ENCODE assay signal across 9 cellular contexts in genomic region chr3:125039041-125039896, GRCh38. TPM values are rescaled to one million over a fixed set of nuclear protein-coding genes. Genes with fewer than 3 reads are reported as not detected.
DNase-seq lines count a peak whose midpoint lies in the region; ATAC-seq, FAIRE-seq and TF ChIP-seq lines count a peak whose summit lies in the region.
"Had no signal": no experiment of that assay in that cellular context is flagged by ENCODE, and none has a peak within 500 bp of the region (broad histone marks: within the 10 kb centered on the region; RNA-seq: fewer than 3 reads in every experiment).

No MANE protein-coding gene starts in this region.

- H3K27ac ChIP-seq in endothelial cell of umbilical vein (ENCODE audit: insufficient read depth, low read depth, low read length) (no peak overlapping the region), mesodermal cell (ENCODE audit: low read depth, low read length, severe bottlenecking) (peak overlapping the region; percentile 69), thoracic aorta (peak overlapping the region; percentile 62 to 97)

- DNase-seq in NCI-H524 (lab: John Stamatoyannopoulos, UW): peak; percentile 97
- DNase-seq in endothelial cell of umbilical vein (ENCODE audit: low read depth, low spot score): no peak
- no peak for DNase-seq in thoracic aorta (ENCODE audit: low spot score)
- DNase-seq in NOMO-1 treated with dmso at 0.1 percent for 144 hours (lab: John Stamatoyannopoulos, UW; ENCODE audit: unreplicated experiment): no peak
- no peak for DNase-seq in central memory CD4-positive, alpha-beta T cell
- DNase-seq: activated CD4-positive, alpha-beta T cell treated with anti-CD3 and anti-CD28 coated beads for 48 hours; amniotic stem cell had no signal

- no peak overlapping the region for H3K4me3 ChIP-seq in endothelial cell of umbilical vein (replicated peaks in 1 of 3; ENCODE audit: insufficient read depth in 1 of 3, low read depth in 1 of 3, low read length in 3 of 3)
- H3K4me3 ChIP-seq in mesodermal cell (ENCODE audit: extremely low read depth, insufficient read depth, low read length, poor library complexity, severe bottlenecking): no peak overlapping the region
- peak overlapping the region; percentile 53 for H3K4me3 ChIP-seq in thoracic aorta

- BruUV-seq in endothelial cell of umbilical vein (replicated peaks; lab: Mats Ljungman, UMichigan): no TSS peak

- ATAC-seq in thoracic aorta (ENCODE audit: insufficient number of reproducible peaks, low FRiP score, low read depth) (no peak), GM18868 (IDR thresholded peaks at IDR 0.05; ENCODE audit: unreplicated experiment) (no peak)

- no peak for FAIRE-seq in endothelial cell of umbilical vein (lab: Jason Lieb, UNC)

- 29 to 38% methylated on average over 5 to 7 of the region's 8 CpGs for WGBS in mesodermal cell (ENCODE audit: insufficient coverage in 2 of 2), 2 experiments

- no peaks in the 10 kb centered on the region for H3K9me1 ChIP-seq in endothelial cell of umbilical vein (replicated peaks; ENCODE audit: control insufficient read depth, extremely low read depth, insufficient read depth, low read length)

- no peaks in the 10 kb centered on the region for H3K36me3 ChIP-seq in endothelial cell of umbilical vein (ENCODE audit: control insufficient read depth in 2 of 2, extremely low read depth in 1 of 2, insufficient read depth in 2 of 2, low read length in 2 of 2)
- H3K36me3 ChIP-seq in mesodermal cell (ENCODE audit: control insufficient read depth, insufficient read depth, low read length): peaks cover 65% of the 10 kb centered on the region
- no peaks in the 10 kb centered on the region for H3K36me3 ChIP-seq in thoracic aorta

- POLR2A ChIA-PET in endothelial cell of umbilical vein (lab: Charles Lee): no interaction called here

- peaks cover 3% of the 10 kb centered on the region for H4K20me1 ChIP-seq in endothelial cell of umbilical vein (replicated peaks; ENCODE audit: control insufficient read depth, extremely low read depth, insufficient read depth, low read length)

- peak overlapping the region; percentile 18 for H3K4me2 ChIP-seq in endothelial cell of umbilical vein (ENCODE audit: insufficient read depth, low read length)

- no peak overlapping the region for H2AFZ ChIP-seq in endothelial cell of umbilical vein (ENCODE audit: low read depth, low read length)

- intact Hi-C loops in endothelial cell of umbilical vein (cut with micrococcal nuclease): no loop called here

- H3K9ac ChIP-seq in endothelial cell of umbilical vein (replicated peaks; ENCODE audit: extremely low read depth, insufficient read depth, low read length): no peak overlapping the region

- CTCF ChIA-PET in endothelial cell of umbilical vein (lab: Charles Lee): interaction anchor here (0.6 to 2.2 kb wide), 5 partner anchors 12 to 1006 kb away, joined by 3 to 4 read pairs (median 4); partner anchors contain the start of gene KALRN

- H3K4me1 ChIP-seq in endothelial cell of umbilical vein (ENCODE audit: control insufficient read depth, extremely low read depth, insufficient read depth, low read length) (peaks cover 39% of the 10 kb centered on the region), mesodermal cell (ENCODE audit: control insufficient read depth, insufficient read depth, low read length, poor library complexity, severe bottlenecking) (peaks cover 58% of the 10 kb centered on the region), thoracic aorta (ENCODE audit: control insufficient read depth in 1 of 2, low read depth in 2 of 2) (peaks cover 35 to 72% of the 10 kb centered on the region in 2 donors)

- H3K9me3 ChIP-seq in endothelial cell of umbilical vein (replicated peaks; ENCODE audit: control insufficient read depth, insufficient read depth, low read length) (no peaks in the 10 kb centered on the region), mesodermal cell (ENCODE audit: control insufficient read depth, low read length) (peaks cover 9% of the 10 kb centered on the region), thoracic aorta (no peaks in the 10 kb centered on the region)

- dilution Hi-C loops in endothelial cell of umbilical vein (cut with MboI; ENCODE audit: extremely low pct_ligation_motif_present, low sequenced_read_pairs): no loop called here

- no peak for TF ChIP-seq POLR2A in endothelial cell of umbilical vein (IDR thresholded peaks at IDR 0.05; ENCODE audit: low read depth, low read length)

- TF ChIP-seq CTCF in endothelial cell of umbilical vein (IDR thresholded peaks at IDR 0.05; ENCODE audit: extremely low read depth in 1 of 2, insufficient read depth in 1 of 2, low read depth in 1 of 2, low read length in 2 of 2) (no peak), thoracic aorta (IDR thresholded peaks at IDR 0.05) (no peak)

- peaks cover 58% of the 10 kb centered on the region for H3K79me2 ChIP-seq in endothelial cell of umbilical vein (ENCODE audit: control insufficient read depth, insufficient read depth, low read length)

- H3K27me3 ChIP-seq in endothelial cell of umbilical vein (ENCODE audit: control insufficient read depth in 2 of 2, insufficient read depth in 2 of 2, low read length in 2 of 2) (no peaks in the 10 kb centered on the region), thoracic aorta (replicated peaks; ENCODE audit: insufficient read depth) (no peaks in the 10 kb centered on the region)

TF ChIP-seq in endothelial cell of umbilical vein, 7 proteins besides CTCF, POLR2A, EP300 and RAD21:
- TF ChIP-seq JUN (IDR thresholded peaks at IDR 0.05; ENCODE audit: borderline replicate concordance, insufficient read depth, insufficient read length, low read depth): no peak
- no peak for TF ChIP-seq EZH2 (IDR thresholded peaks at IDR 0.05; ENCODE audit: borderline replicate concordance, low read depth, low read length, severe bottlenecking)
- no peak for TF ChIP-seq POLR2AphosphoS5 (IDR thresholded peaks at IDR 0.05; ENCODE audit: insufficient read depth, low read depth, low read length)

RNA-seq across cellular contexts. Expression of gene HEG1, which starts 16.5 kb away (rescaled TPM):
- total RNA-seq in endothelial cell of umbilical vein (87.0 and 106 TPM in 2 replicates), thoracic aorta (100 to 1,000 TPM; 114 to 168 TPM)
- 40.9 and 50.1 TPM in 2 replicates for polyA plus RNA-seq in endothelial cell of umbilical vein
- 40.6 and 42.2 TPM in 2 replicates for polyA plus RNA-seq in endothelial cell of umbilical vein (2011; cell fraction: cytosol; rRNA removed)
- polyA plus RNA-seq in endothelial cell of umbilical vein (2011; cell fraction: nucleus; rRNA removed): 50.1 and 53.9 TPM in 2 replicates
- polyA plus RNA-seq in endothelial cell of umbilical vein (2012): 54.3 and 76.5 TPM in 2 replicates
- 131 and 134 TPM in 2 replicates for polyA minus RNA-seq in endothelial cell of umbilical vein
- polyA minus RNA-seq in endothelial cell of umbilical vein (2011; cell fraction: cytosol; rRNA and poly(A)+ RNA removed): 39.0 TPM
- 47.2 and 83.6 TPM in 2 replicates for polyA minus RNA-seq in endothelial cell of umbilical vein (2011; cell fraction: nucleus; rRNA and poly(A)+ RNA removed)
- 122 TPM for polyA plus RNA-seq in mesodermal cell (2013, experiment 1 of 2)
- 98.4 TPM for polyA plus RNA-seq in mesodermal cell (2013, experiment 2 of 2)

Comparison
In these comparisons a context has a peak if more than half of its experiments do, and no peak if none do; other contexts are left out.
1. DNase-seq: peak in NCI-H524 (2 of 2); none in endothelial cell of umbilical vein (single experiment), thoracic aorta (single experiment), NOMO-1 treated with dmso at 0.1 percent for 144 hours (single experiment) and central memory CD4-positive, alpha-beta T cell (single experiment).